In genomic region chr6:168735268-168735949, GRCh38 we compare ENCODE assay signal across 17 cellular contexts.
A peak's percentile ranks its signal among the peaks of the same experiment; 100 is the strongest.
DNase-seq lines count a peak whose midpoint lies in the region; ATAC-seq and TF ChIP-seq lines count a peak whose summit lies in the region.
"Had no signal": no experiment of that assay in that cellular context is flagged by ENCODE, and none has a peak within 500 bp of the region (broad histone marks: within the 10 kb centered on the region; RNA-seq: fewer than 3 reads in every experiment).

No MANE protein-coding gene starts in this region.

- no peak overlapping the region for H3K27ac ChIP-seq in lung (ENCODE audit: low read depth in 1 of 2, low read length in 1 of 2)
- H3K27ac ChIP-seq: A549, SJSA1 had no signal

- no peak for TF ChIP-seq CTCF in lung (IDR thresholded peaks at IDR 0.05; ENCODE audit: control extremely low read depth, extremely low read depth)

- WGBS in lung, 2 donors, result 59 to 69% methylated on average over 6 of the region's 6 CpGs

- DNase-seq in DMS79 (lab: John Stamatoyannopoulos, UW) (peak; percentile 27), NCI-H128 (lab: John Stamatoyannopoulos, UW; ENCODE audit: unreplicated experiment) (peak; percentile 9), NCI-H510A (lab: John Stamatoyannopoulos, UW) (peak; percentile 25), lung (ENCODE audit: low spot score) (peak; percentile 45), kidney glomerular epithelial cell (lab: John Stamatoyannopoulos, UW) (no peak)
- DNase-seq in activated naive CD4-positive, alpha-beta T cell treated with Interleukin-2 at 50 U/mL for 16 hours, result no peak
- DNase-seq: H9, HFFc6, MG63, NCI-H1436, NCI-H2081, NCI-H774, T-helper 1 cell had no signal

- H3K4me3 ChIP-seq in lung, result no peak overlapping the region
- H3K4me3 ChIP-seq: A549, MG63, SJSA1 had no signal

- no peaks in the 10 kb centered on the region for H3K4me1 ChIP-seq in lung (ENCODE audit: control insufficient read depth in 2 of 2, insufficient read depth in 2 of 2, low read length in 2 of 2)
- H3K4me1 ChIP-seq: A549, SJSA1 had no signal

- H3K36me3 ChIP-seq in lung (ENCODE audit: control insufficient read depth in 2 of 2, insufficient read depth in 2 of 2, low read length in 2 of 2), result no peaks in the 10 kb centered on the region
- H3K36me3 ChIP-seq: MG63, SJSA1 had no signal

- peaks cover 0 to 2% of the 10 kb centered on the region in 2 donors for H3K9me3 ChIP-seq in lung (ENCODE audit: control insufficient read depth in 2 of 2, insufficient read depth in 1 of 2, low read length in 1 of 2)
- H3K9me3 ChIP-seq: A549, MG63 had no signal

- peaks cover 4% of the 10 kb centered on the region for H3K27me3 ChIP-seq in lung (ENCODE audit: control insufficient read depth, insufficient read depth)
- H3K27me3 ChIP-seq: MG63, SJSA1 had no signal

- ATAC-seq in lung (ENCODE audit: insufficient read depth, low FRiP score) (peak; percentile 79), GM19452 (IDR thresholded peaks at IDR 0.05; ENCODE audit: unreplicated experiment) (no peak), GM18519 (IDR thresholded peaks at IDR 0.05; ENCODE audit: low FRiP score, unreplicated experiment) (no peak)
- ATAC-seq: A549 had no signal

Comparison
In these comparisons a context has a peak if more than half of its experiments do, and no peak if none do; other contexts are left out.
1. DNase-seq: peak in DMS79 (single experiment), NCI-H128 (single experiment), NCI-H510A (single experiment) and lung (single experiment); none in kidney glomerular epithelial cell (single experiment) and activated naive CD4-positive, alpha-beta T cell treated with Interleukin-2 at 50 U/mL for 16 hours (single experiment).